1 cellular context compared by ENCODE assay signal in genomic region chr5:55308254-55308836, GRCh38.
TF ChIP-seq lines count a peak whose summit lies in the region.

No MANE protein-coding gene starts in this region.

TF ChIP-seq in HepG2, 621 proteins besides CTCF, POLR2A, EP300 and RAD21 (continued from another document):
- peak; percentile 24; the same call in 1 of the 2 replicates for TF ChIP-seq HBP1 (CRISPR knock-in tag; IDR thresholded peaks at IDR 0.05; ENCODE audit: low read depth)
- TF ChIP-seq TEAD3 (CRISPR knock-in tag; optimal IDR thresholded peaks at IDR 0.05; ENCODE audit: borderline replicate concordance), result no peak
- TF ChIP-seq TBP (CRISPR knock-in tag; IDR thresholded peaks at IDR 0.05), result no peak
- TF ChIP-seq KDM5A (IDR thresholded peaks at IDR 0.05; ENCODE audit: borderline replicate concordance, low read length), result 0 out of 2 replicates have a peak, but pooled peaks have one; percentile 4
- TF ChIP-seq ZNF503 (CRISPR knock-in tag; IDR thresholded peaks at IDR 0.05), result no peak
- no peak for TF ChIP-seq ZBTB1 (CRISPR knock-in tag; IDR thresholded peaks at IDR 0.05; ENCODE audit: borderline replicate concordance)
- TF ChIP-seq ZNF580 (CRISPR knock-in tag; IDR thresholded peaks at IDR 0.05; ENCODE audit: borderline replicate concordance, low read depth), result 0 out of 2 replicates have a peak, but pooled peaks have one; percentile 1
- no peak for TF ChIP-seq HOXA3 (CRISPR knock-in tag; IDR thresholded peaks at IDR 0.05)
- no peak for TF ChIP-seq IRF2 (CRISPR knock-in tag; IDR thresholded peaks at IDR 0.05)
- no peak for TF ChIP-seq DDIT3 (CRISPR knock-in tag; IDR thresholded peaks at IDR 0.05)
